ENCODE assay signal across 1 cellular context in the genomic region with DNA sequence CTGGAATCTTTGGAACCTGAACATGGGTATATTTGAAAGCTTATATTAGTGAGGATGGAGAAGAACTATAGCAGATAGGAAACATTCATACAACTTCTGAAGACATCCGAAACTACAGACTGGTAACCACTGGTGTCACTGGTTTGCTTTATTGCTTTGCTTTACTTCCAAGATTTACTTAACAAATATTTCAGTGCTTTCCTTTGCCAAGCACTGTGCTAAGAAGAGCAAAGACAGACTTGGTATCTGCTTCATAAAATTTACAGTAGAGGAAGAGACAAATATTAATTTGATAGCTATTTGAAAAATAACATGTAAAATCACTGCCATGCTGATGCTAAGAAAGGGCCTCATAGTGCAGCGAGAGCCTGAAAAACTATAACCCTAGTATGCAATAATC.
TF ChIP-seq lines count a peak whose summit lies in the region.

No MANE protein-coding gene starts in this region.

TF ChIP-seq in HCT116, 20 proteins besides CTCF, POLR2A, EP300 and RAD21:
- TF ChIP-seq, protein P1, sequence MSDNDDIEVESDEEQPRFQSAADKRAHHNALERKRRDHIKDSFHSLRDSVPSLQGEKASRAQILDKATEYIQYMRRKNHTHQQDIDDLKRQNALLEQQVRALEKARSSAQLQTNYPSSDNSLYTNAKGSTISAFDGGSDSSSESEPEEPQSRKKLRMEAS (IDR thresholded peaks at IDR 0.05) = no peak
- no peak for TF ChIP-seq EZH2phosphoT487 (IDR thresholded peaks at IDR 0.05; ENCODE audit: borderline replicate concordance)
- TF ChIP-seq JUND (IDR thresholded peaks at IDR 0.05) = no peak
- TF ChIP-seq ZNF274 (IDR thresholded peaks at IDR 0.05; ENCODE audit: low read depth, low read length) = no peak
- no peak for TF ChIP-seq ELF1 (IDR thresholded peaks at IDR 0.05; ENCODE audit: borderline replicate concordance, low read depth)
- TF ChIP-seq SIN3A (IDR thresholded peaks at IDR 0.05; ENCODE audit: low read depth) = no peak
- TF ChIP-seq, protein P2, sequence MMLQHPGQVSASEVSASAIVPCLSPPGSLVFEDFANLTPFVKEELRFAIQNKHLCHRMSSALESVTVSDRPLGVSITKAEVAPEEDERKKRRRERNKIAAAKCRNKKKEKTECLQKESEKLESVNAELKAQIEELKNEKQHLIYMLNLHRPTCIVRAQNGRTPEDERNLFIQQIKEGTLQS (IDR thresholded peaks at IDR 0.05) = no peak
- TF ChIP-seq, protein P3, sequence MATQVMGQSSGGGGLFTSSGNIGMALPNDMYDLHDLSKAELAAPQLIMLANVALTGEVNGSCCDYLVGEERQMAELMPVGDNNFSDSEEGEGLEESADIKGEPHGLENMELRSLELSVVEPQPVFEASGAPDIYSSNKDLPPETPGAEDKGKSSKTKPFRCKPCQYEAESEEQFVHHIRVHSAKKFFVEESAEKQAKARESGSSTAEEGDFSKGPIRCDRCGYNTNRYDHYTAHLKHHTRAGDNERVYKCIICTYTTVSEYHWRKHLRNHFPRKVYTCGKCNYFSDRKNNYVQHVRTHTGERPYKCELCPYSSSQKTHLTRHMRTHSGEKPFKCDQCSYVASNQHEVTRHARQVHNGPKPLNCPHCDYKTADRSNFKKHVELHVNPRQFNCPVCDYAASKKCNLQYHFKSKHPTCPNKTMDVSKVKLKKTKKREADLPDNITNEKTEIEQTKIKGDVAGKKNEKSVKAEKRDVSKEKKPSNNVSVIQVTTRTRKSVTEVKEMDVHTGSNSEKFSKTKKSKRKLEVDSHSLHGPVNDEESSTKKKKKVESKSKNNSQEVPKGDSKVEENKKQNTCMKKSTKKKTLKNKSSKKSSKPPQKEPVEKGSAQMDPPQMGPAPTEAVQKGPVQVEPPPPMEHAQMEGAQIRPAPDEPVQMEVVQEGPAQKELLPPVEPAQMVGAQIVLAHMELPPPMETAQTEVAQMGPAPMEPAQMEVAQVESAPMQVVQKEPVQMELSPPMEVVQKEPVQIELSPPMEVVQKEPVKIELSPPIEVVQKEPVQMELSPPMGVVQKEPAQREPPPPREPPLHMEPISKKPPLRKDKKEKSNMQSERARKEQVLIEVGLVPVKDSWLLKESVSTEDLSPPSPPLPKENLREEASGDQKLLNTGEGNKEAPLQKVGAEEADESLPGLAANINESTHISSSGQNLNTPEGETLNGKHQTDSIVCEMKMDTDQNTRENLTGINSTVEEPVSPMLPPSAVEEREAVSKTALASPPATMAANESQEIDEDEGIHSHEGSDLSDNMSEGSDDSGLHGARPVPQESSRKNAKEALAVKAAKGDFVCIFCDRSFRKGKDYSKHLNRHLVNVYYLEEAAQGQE (IDR thresholded peaks at IDR 0.05; ENCODE audit: low read depth) = no peak
- no peak for TF ChIP-seq FOSL1 (IDR thresholded peaks at IDR 0.05; ENCODE audit: low read depth)
- TF ChIP-seq EZH2 (IDR thresholded peaks at IDR 0.05) = no peak
- TF ChIP-seq ZFX (IDR thresholded peaks at IDR 0.05) = no peak
- no peak for TF ChIP-seq YY1 (IDR thresholded peaks at IDR 0.05; ENCODE audit: extremely low read depth, insufficient replicate concordance, low read depth, low read length)
- TF ChIP-seq POLR2AphosphoS5 (IDR thresholded peaks at IDR 0.05; ENCODE audit: low read depth, low read length) = no peak
